In genomic region chr19:18861917-18862316, GRCh38 we compare ENCODE assay signal across 23 cellular contexts. TPM values are rescaled to one million over a fixed set of nuclear protein-coding genes. Genes with fewer than 3 reads are reported as not detected.
"Had no signal": no experiment of that assay in that cellular context is flagged by ENCODE, and none has a peak within 500 bp of the region (broad histone marks: within the 10 kb centered on the region; RNA-seq: fewer than 3 reads in every experiment).

No MANE protein-coding gene starts in this region.

- H2AFZ ChIP-seq: hepatocyte had no signal

- H3K27me3 Mint-ChIP-seq: natural killer cell treated with Interleukin-12 subunit alpha and Interleukin-12 subunit beta and Interleukin-15 and Interleukin-18, amount 100 ng/mL, for 72 hours; progenitor cell of endocrine pancreas; stimulated activated naive CD8-positive, alpha-beta T cell treated with anti-CD3 and anti-CD28 coated beads, Interleukin-15, Interleukin-2, amounts not matched to agents 100 ng/mL and 50 ng/mL, for 24 hours had no signal

- FAIRE-seq: endothelial cell of umbilical vein, kidney, pancreas, small intestine had no signal

- H3K79me2 ChIP-seq: hepatocyte had no signal

- H3K27ac ChIP-seq: hepatocyte, left ventricle myocardium inferior, pancreas, tibial artery, upper lobe of left lung, uterus had no signal

- DNase-seq: effector CD4-positive, alpha-beta T cell; endodermal cell; erythroblast; foreskin melanocyte; kidney; left cardiac atrium; left ventricle myocardium inferior; mesenchymal stem cell; midbrain; occipital lobe; right cardiac atrium; small intestine; stimulated activated CD4-positive, alpha-beta T cell treated with anti-CD3 and anti-CD28 coated beads, Interleukin-2, amount 100 ng/mL, for 48 hours; tibial artery; uterus had no signal

- H3K9me3 ChIP-seq: left ventricle myocardium inferior, pancreas, tibial artery, upper lobe of left lung, uterus had no signal

- H3K27ac Mint-ChIP-seq: endodermal cell; stimulated activated naive CD8-positive, alpha-beta T cell treated with anti-CD3 and anti-CD28 coated beads, Interleukin-15, Interleukin-2, amounts not matched to agents 100 ng/mL and 50 ng/mL, for 24 hours had no signal

- H3K4me2 ChIP-seq: hepatocyte had no signal

- H3K4me1 Mint-ChIP-seq: endodermal cell had no signal

- H3K36me3 ChIP-seq: uterus had no signal

- H3K4me3 Mint-ChIP-seq: endodermal cell; natural killer cell treated with Interleukin-12 subunit alpha and Interleukin-12 subunit beta and Interleukin-15 and Interleukin-18, amount 100 ng/mL, for 72 hours; stimulated activated naive CD8-positive, alpha-beta T cell treated with anti-CD3 and anti-CD28 coated beads, Interleukin-15, Interleukin-2, amounts not matched to agents 100 ng/mL and 50 ng/mL, for 24 hours had no signal

- H3K4me1 ChIP-seq: pancreas, tibial artery, uterus had no signal

- H3K27me3 ChIP-seq: hepatocyte, pancreas, tibial artery, upper lobe of left lung, uterus had no signal

- H3K4me3 ChIP-seq: hepatocyte, left ventricle myocardium inferior, lung, pancreas, tibial artery, upper lobe of left lung, uterus had no signal

- H3K36me3 Mint-ChIP-seq: natural killer cell treated with Interleukin-12 subunit alpha and Interleukin-12 subunit beta and Interleukin-15 and Interleukin-18, amount 100 ng/mL, for 72 hours had no signal

- H3K9me3 Mint-ChIP-seq: endodermal cell; natural killer cell treated with Interleukin-12 subunit alpha and Interleukin-12 subunit beta and Interleukin-15 and Interleukin-18, amount 100 ng/mL, for 72 hours; stimulated activated naive CD8-positive, alpha-beta T cell treated with anti-CD3 and anti-CD28 coated beads, Interleukin-15, Interleukin-2, amounts not matched to agents 100 ng/mL and 50 ng/mL, for 24 hours had no signal

- ATAC-seq: left cardiac atrium, right cardiac atrium had no signal

RNA-seq across cellular contexts. Expression of gene CERS1, which starts 34.0 kb away (rescaled TPM):
- total RNA-seq: natural killer cell treated with Interleukin-12 subunit alpha and Interleukin-12 subunit beta and Interleukin-15 and Interleukin-18, amount 100 ng/mL, for 72 hours had no signal
